ENCODE assay signal across 2 cellular contexts in genomic region chr3:21188459-21188858, GRCh38.
TF ChIP-seq lines count a peak whose summit lies in the region.

No MANE protein-coding gene starts in this region.

TF ChIP-seq in GM23338, 12 proteins besides CTCF, POLR2A, EP300 and RAD21:
- no peak for TF ChIP-seq ZNF462 (CRISPR knock-in tag; IDR thresholded peaks at IDR 0.05)
- no peak for TF ChIP-seq ZNF331 (CRISPR knock-in tag; IDR thresholded peaks at IDR 0.05; ENCODE audit: low read depth)
- no peak for TF ChIP-seq ETS1 (IDR thresholded peaks at IDR 0.05)
- TF ChIP-seq STAT1 (IDR thresholded peaks at IDR 0.05; ENCODE audit: unreplicated experiment), result no peak
- no peak for TF ChIP-seq REST (IDR thresholded peaks at IDR 0.05; ENCODE audit: unreplicated experiment)
- TF ChIP-seq EZH2phosphoT487 (IDR thresholded peaks at IDR 0.05; ENCODE audit: unreplicated experiment), result no peak
- no peak for TF ChIP-seq NANOG (IDR thresholded peaks at IDR 0.05; ENCODE audit: borderline replicate concordance)
- no peak for TF ChIP-seq POLR2AphosphoS5 (IDR thresholded peaks at IDR 0.05; ENCODE audit: low read depth)
- TF ChIP-seq CREB1 (CRISPR knock-in tag; IDR thresholded peaks at IDR 0.05; ENCODE audit: low read depth), result no peak
- no peak for TF ChIP-seq JUNB (IDR thresholded peaks at IDR 0.05; ENCODE audit: unreplicated experiment)
- TF ChIP-seq ZNF114 (CRISPR knock-in tag; IDR thresholded peaks at IDR 0.05), result no peak
- no peak for TF ChIP-seq EZH2 (IDR thresholded peaks at IDR 0.05; ENCODE audit: low read depth, unreplicated experiment)

TF ChIP-seq in WTC11, 78 proteins besides CTCF, POLR2A, EP300 and RAD21 (continued from another document):
- TF ChIP-seq E2F1 (CRISPR knock-in tag; IDR thresholded peaks at IDR 0.05), result no peak
